1 cellular context compared by ENCODE assay signal in the genomic region with DNA sequence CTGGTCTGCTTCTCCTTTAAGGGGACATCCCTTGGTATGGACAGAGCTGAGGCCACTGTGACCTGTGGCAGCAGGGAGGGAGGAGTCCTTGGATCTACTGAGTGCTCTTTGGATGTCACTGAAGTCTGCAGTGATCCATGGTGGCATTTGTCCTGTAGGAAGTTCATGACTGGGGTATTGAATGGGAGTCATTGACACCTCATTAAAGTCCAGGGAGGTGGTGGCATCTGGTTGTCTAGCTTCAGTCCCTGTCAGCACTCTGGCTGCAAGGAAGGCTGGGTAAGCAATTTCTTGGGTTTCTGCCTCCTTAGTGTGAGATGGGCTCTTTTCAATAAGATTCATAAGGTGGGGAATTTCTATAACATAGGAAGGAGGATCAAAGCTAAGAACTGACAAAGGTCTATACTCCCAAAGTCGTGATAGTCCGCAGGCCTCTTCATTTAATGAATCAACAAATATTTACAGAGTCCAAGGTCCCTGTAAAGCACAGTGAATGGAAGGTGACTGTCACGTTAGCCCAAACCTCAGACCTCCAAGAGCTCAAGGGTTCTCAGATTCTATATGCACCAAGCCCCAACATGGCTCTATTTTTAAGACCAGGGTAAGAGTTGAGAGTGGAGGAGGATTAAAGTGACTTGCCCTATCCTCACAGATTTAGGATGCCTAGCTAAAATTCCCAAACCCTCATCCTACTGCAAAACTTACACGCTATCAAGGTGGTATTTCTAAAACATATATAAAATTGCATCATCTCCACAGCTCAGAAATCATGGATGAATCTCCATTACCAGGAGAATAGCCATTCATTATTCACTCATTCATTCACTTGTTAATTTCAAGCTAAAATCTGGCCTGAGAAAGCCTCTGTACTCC.
TF ChIP-seq lines count a peak whose summit lies in the region.

No MANE protein-coding gene starts in this region.

TF ChIP-seq in HepG2, 621 proteins besides CTCF, POLR2A, EP300 and RAD21 (continued from another document and continues in another):
- TF ChIP-seq, protein P1, sequence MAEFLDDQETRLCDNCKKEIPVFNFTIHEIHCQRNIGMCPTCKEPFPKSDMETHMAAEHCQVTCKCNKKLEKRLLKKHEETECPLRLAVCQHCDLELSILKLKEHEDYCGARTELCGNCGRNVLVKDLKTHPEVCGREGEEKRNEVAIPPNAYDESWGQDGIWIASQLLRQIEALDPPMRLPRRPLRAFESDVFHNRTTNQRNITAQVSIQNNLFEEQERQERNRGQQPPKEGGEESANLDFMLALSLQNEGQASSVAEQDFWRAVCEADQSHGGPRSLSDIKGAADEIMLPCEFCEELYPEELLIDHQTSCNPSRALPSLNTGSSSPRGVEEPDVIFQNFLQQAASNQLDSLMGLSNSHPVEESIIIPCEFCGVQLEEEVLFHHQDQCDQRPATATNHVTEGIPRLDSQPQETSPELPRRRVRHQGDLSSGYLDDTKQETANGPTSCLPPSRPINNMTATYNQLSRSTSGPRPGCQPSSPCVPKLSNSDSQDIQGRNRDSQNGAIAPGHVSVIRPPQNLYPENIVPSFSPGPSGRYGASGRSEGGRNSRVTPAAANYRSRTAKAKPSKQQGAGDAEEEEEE (CRISPR knock-in tag; IDR thresholded peaks at IDR 0.05; ENCODE audit: borderline replicate concordance) = peak; percentile 27; the same call in 1 of the 2 replicates
- TF ChIP-seq ZNF282 (IDR thresholded peaks at IDR 0.05; ENCODE audit: partially characterized antibody) (no peak), ATM (IDR thresholded peaks at IDR 0.05; ENCODE audit: borderline replicate concordance) (no peak), ZNF678 (CRISPR knock-in tag; IDR thresholded peaks at IDR 0.05) (no peak), ZNF549 (CRISPR knock-in tag; IDR thresholded peaks at IDR 0.05) (0 out of 2 replicates have a peak, but pooled peaks have one; percentile 67), ZZZ3 (CRISPR knock-in tag; IDR thresholded peaks at IDR 0.05; ENCODE audit: borderline replicate concordance) (no peak), MIER3 (CRISPR knock-in tag; IDR thresholded peaks at IDR 0.05; ENCODE audit: borderline replicate concordance) (peak; percentile 73; the same call in 1 of the 2 replicates), ZKSCAN8 (CRISPR knock-in tag; IDR thresholded peaks at IDR 0.05; ENCODE audit: borderline replicate concordance) (0 out of 2 replicates have a peak, but pooled peaks have one; percentile 48), IRX3 (CRISPR knock-in tag; IDR thresholded peaks at IDR 0.05; ENCODE audit: borderline replicate concordance, low read depth) (no peak), ESRRA (CRISPR knock-in tag; IDR thresholded peaks at IDR 0.05; ENCODE audit: low read depth) (no peak), RFXAP (CRISPR knock-in tag; IDR thresholded peaks at IDR 0.05; ENCODE audit: borderline replicate concordance) (0 out of 2 replicates have a peak, but pooled peaks have one; percentile 30), ZBTB20 (CRISPR knock-in tag; IDR thresholded peaks at IDR 0.05; ENCODE audit: borderline replicate concordance, low read depth) (peak; percentile 97), AKAP8 (CRISPR knock-in tag; IDR thresholded peaks at IDR 0.05) (0 out of 2 replicates have a peak, but pooled peaks have one; percentile 46), ZNF7 (CRISPR knock-in tag; IDR thresholded peaks at IDR 0.05) (no peak), RXRB (CRISPR knock-in tag; IDR thresholded peaks at IDR 0.05; ENCODE audit: borderline replicate concordance) (peak; percentile 40; the same call in 1 of the 2 replicates)
- TF ChIP-seq, protein P2, sequence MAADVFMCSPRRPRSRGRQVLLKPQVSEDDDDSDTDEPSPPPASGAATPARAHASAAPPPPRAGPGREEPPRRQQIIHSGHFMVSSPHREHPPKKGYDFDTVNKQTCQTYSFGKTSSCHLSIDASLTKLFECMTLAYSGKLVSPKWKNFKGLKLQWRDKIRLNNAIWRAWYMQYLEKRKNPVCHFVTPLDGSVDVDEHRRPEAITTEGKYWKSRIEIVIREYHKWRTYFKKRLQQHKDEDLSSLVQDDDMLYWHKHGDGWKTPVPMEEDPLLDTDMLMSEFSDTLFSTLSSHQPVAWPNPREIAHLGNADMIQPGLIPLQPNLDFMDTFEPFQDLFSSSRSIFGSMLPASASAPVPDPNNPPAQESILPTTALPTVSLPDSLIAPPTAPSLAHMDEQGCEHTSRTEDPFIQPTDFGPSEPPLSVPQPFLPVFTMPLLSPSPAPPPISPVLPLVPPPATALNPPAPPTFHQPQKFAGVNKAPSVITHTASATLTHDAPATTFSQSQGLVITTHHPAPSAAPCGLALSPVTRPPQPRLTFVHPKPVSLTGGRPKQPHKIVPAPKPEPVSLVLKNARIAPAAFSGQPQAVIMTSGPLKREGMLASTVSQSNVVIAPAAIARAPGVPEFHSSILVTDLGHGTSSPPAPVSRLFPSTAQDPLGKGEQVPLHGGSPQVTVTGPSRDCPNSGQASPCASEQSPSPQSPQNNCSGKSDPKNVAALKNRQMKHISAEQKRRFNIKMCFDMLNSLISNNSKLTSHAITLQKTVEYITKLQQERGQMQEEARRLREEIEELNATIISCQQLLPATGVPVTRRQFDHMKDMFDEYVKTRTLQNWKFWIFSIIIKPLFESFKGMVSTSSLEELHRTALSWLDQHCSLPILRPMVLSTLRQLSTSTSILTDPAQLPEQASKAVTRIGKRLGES (CRISPR knock-in tag; IDR thresholded peaks at IDR 0.05; ENCODE audit: borderline replicate concordance) = no peak
- TF ChIP-seq, protein P3, sequence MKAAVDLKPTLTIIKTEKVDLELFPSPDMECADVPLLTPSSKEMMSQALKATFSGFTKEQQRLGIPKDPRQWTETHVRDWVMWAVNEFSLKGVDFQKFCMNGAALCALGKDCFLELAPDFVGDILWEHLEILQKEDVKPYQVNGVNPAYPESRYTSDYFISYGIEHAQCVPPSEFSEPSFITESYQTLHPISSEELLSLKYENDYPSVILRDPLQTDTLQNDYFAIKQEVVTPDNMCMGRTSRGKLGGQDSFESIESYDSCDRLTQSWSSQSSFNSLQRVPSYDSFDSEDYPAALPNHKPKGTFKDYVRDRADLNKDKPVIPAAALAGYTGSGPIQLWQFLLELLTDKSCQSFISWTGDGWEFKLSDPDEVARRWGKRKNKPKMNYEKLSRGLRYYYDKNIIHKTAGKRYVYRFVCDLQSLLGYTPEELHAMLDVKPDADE (CRISPR knock-in tag; IDR thresholded peaks at IDR 0.05) = no peak
- TF ChIP-seq, protein P4, sequence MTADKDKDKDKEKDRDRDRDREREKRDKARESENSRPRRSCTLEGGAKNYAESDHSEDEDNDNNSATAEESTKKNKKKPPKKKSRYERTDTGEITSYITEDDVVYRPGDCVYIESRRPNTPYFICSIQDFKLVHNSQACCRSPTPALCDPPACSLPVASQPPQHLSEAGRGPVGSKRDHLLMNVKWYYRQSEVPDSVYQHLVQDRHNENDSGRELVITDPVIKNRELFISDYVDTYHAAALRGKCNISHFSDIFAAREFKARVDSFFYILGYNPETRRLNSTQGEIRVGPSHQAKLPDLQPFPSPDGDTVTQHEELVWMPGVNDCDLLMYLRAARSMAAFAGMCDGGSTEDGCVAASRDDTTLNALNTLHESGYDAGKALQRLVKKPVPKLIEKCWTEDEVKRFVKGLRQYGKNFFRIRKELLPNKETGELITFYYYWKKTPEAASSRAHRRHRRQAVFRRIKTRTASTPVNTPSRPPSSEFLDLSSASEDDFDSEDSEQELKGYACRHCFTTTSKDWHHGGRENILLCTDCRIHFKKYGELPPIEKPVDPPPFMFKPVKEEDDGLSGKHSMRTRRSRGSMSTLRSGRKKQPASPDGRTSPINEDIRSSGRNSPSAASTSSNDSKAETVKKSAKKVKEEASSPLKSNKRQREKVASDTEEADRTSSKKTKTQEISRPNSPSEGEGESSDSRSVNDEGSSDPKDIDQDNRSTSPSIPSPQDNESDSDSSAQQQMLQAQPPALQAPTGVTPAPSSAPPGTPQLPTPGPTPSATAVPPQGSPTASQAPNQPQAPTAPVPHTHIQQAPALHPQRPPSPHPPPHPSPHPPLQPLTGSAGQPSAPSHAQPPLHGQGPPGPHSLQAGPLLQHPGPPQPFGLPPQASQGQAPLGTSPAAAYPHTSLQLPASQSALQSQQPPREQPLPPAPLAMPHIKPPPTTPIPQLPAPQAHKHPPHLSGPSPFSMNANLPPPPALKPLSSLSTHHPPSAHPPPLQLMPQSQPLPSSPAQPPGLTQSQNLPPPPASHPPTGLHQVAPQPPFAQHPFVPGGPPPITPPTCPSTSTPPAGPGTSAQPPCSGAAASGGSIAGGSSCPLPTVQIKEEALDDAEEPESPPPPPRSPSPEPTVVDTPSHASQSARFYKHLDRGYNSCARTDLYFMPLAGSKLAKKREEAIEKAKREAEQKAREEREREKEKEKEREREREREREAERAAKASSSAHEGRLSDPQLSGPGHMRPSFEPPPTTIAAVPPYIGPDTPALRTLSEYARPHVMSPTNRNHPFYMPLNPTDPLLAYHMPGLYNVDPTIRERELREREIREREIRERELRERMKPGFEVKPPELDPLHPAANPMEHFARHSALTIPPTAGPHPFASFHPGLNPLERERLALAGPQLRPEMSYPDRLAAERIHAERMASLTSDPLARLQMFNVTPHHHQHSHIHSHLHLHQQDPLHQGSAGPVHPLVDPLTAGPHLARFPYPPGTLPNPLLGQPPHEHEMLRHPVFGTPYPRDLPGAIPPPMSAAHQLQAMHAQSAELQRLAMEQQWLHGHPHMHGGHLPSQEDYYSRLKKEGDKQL (CRISPR knock-in tag; IDR thresholded peaks at IDR 0.05; ENCODE audit: low read depth) = peak; percentile 59; the same call in 1 of the 2 replicates
- TF ChIP-seq, protein P5, sequence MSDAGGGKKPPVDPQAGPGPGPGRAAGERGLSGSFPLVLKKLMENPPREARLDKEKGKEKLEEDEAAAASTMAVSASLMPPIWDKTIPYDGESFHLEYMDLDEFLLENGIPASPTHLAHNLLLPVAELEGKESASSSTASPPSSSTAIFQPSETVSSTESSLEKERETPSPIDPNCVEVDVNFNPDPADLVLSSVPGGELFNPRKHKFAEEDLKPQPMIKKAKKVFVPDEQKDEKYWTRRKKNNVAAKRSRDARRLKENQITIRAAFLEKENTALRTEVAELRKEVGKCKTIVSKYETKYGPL (CRISPR knock-in tag; IDR thresholded peaks at IDR 0.05) = no peak
- TF ChIP-seq, protein P6, sequence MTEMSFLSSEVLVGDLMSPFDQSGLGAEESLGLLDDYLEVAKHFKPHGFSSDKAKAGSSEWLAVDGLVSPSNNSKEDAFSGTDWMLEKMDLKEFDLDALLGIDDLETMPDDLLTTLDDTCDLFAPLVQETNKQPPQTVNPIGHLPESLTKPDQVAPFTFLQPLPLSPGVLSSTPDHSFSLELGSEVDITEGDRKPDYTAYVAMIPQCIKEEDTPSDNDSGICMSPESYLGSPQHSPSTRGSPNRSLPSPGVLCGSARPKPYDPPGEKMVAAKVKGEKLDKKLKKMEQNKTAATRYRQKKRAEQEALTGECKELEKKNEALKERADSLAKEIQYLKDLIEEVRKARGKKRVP (CRISPR knock-in tag; IDR thresholded peaks at IDR 0.05) = peak; percentile 82 to 95
- TF ChIP-seq, protein P7, sequence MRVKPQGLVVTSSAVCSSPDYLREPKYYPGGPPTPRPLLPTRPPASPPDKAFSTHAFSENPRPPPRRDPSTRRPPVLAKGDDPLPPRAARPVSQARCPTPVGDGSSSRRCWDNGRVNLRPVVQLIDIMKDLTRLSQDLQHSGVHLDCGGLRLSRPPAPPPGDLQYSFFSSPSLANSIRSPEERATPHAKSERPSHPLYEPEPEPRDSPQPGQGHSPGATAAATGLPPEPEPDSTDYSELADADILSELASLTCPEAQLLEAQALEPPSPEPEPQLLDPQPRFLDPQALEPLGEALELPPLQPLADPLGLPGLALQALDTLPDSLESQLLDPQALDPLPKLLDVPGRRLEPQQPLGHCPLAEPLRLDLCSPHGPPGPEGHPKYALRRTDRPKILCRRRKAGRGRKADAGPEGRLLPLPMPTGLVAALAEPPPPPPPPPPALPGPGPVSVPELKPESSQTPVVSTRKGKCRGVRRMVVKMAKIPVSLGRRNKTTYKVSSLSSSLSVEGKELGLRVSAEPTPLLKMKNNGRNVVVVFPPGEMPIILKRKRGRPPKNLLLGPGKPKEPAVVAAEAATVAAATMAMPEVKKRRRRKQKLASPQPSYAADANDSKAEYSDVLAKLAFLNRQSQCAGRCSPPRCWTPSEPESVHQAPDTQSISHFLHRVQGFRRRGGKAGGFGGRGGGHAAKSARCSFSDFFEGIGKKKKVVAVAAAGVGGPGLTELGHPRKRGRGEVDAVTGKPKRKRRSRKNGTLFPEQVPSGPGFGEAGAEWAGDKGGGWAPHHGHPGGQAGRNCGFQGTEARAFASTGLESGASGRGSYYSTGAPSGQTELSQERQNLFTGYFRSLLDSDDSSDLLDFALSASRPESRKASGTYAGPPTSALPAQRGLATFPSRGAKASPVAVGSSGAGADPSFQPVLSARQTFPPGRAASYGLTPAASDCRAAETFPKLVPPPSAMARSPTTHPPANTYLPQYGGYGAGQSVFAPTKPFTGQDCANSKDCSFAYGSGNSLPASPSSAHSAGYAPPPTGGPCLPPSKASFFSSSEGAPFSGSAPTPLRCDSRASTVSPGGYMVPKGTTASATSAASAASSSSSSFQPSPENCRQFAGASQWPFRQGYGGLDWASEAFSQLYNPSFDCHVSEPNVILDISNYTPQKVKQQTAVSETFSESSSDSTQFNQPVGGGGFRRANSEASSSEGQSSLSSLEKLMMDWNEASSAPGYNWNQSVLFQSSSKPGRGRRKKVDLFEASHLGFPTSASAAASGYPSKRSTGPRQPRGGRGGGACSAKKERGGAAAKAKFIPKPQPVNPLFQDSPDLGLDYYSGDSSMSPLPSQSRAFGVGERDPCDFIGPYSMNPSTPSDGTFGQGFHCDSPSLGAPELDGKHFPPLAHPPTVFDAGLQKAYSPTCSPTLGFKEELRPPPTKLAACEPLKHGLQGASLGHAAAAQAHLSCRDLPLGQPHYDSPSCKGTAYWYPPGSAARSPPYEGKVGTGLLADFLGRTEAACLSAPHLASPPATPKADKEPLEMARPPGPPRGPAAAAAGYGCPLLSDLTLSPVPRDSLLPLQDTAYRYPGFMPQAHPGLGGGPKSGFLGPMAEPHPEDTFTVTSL (CRISPR knock-in tag; IDR thresholded peaks at IDR 0.05; ENCODE audit: borderline replicate concordance) = peak; percentile 77; the same call in 1 of the 2 replicates
- TF ChIP-seq, protein P8, sequence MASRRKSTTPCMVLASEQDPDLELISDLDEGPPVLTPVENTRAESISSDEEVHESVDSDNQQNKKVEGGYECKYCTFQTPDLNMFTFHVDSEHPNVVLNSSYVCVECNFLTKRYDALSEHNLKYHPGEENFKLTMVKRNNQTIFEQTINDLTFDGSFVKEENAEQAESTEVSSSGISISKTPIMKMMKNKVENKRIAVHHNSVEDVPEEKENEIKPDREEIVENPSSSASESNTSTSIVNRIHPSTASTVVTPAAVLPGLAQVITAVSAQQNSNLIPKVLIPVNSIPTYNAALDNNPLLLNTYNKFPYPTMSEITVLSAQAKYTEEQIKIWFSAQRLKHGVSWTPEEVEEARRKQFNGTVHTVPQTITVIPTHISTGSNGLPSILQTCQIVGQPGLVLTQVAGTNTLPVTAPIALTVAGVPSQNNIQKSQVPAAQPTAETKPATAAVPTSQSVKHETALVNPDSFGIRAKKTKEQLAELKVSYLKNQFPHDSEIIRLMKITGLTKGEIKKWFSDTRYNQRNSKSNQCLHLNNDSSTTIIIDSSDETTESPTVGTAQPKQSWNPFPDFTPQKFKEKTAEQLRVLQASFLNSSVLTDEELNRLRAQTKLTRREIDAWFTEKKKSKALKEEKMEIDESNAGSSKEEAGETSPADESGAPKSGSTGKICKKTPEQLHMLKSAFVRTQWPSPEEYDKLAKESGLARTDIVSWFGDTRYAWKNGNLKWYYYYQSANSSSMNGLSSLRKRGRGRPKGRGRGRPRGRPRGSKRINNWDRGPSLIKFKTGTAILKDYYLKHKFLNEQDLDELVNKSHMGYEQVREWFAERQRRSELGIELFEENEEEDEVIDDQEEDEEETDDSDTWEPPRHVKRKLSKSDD (CRISPR knock-in tag; IDR thresholded peaks at IDR 0.05; ENCODE audit: low read depth) = 0 out of 2 replicates have a peak, but pooled peaks have one; percentile 31
